Comparison of ENCODE assay signal across 24 cellular contexts in the genomic region with DNA sequence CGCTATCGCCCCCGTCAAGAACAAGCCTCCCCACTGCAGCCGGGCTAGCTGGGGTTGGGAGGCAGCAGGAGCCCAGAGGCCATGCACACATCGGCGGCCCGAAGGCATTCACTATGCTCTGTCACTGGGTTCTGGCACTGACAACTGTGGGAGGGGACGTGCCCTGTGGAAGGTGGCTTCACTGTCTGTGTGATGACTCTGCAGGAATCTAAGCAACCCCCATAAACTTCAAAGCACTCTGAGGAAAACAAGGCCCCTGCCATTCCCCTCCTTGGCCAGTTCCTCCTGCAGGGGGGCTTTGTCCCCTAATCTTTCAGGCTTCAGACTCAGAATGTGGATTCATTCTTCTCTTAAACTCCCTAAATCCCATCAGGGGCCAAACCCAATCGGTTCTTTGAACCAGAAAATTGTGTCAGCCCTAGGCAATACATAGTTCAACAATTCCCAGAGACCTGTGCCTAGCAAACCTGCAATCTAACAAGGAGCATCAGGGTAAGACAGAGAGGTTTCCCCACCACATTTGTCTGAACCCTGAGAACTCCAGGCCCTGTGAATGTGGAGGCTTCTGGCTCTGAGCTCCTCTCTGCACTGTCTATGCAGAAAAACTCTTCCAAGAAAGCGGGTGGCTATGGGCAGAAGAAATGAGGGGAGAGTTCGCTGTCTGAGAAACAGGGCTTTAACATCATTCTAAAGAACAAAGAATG.
DNase-seq lines count a peak whose midpoint lies in the region; ATAC-seq and TF ChIP-seq lines count a peak whose summit lies in the region.
"Had no signal": no experiment of that assay in that cellular context is flagged by ENCODE, and none has a peak within 500 bp of the region (broad histone marks: within the 10 kb centered on the region; RNA-seq: fewer than 3 reads in every experiment).

No MANE protein-coding gene starts in this region.

- TF ChIP-seq EP300 in upper lobe of left lung (IDR thresholded peaks at IDR 0.05): no peak

- peaks cover 6% of the 10 kb centered on the region; the same call in 1 of the 2 replicates for H3K9me3 ChIP-seq in NT2/D1 (ENCODE audit: insufficient read depth, low read length)
- no peaks in the 10 kb centered on the region for H3K9me3 ChIP-seq in upper lobe of left lung
- H3K9me3 ChIP-seq: lower lobe of right lung, SK-N-SH, transverse colon had no signal

- H3K4me3 Mint-ChIP-seq in osteocyte (ENCODE audit: unreplicated experiment): no peak overlapping the region
- no peak overlapping the region for H3K4me3 Mint-ChIP-seq in activated naive CD8-positive, alpha-beta T cell treated with anti-CD3 and anti-CD28 coated beads, Interleukin-2, amount 50 U/mL, for 24 hours
- H3K4me3 Mint-ChIP-seq: activated CD8-positive, alpha-beta T cell treated with anti-CD3 and anti-CD28 coated beads, Interleukin-2, amount 10 ng/mL, durations not matched to agents 7 days and 5 days; B cell; central memory CD8-positive, alpha-beta T cell; T-helper 17 cell had no signal

- no peak for ATAC-seq in upper lobe of left lung (ENCODE audit: low FRiP score in 2 of 2)
- ATAC-seq in activated naive CD8-positive, alpha-beta T cell treated with anti-CD3 and anti-CD28 coated beads, Interleukin-2, amount 50 U/mL, for 24 hours: no peak
- no peak for ATAC-seq in GM18868 (IDR thresholded peaks at IDR 0.05; ENCODE audit: unreplicated experiment)
- ATAC-seq: activated CD8-positive, alpha-beta T cell treated with anti-CD3 and anti-CD28 coated beads, Interleukin-2, amount 10 ng/mL, durations not matched to agents 7 days and 5 days; lower lobe of right lung; T-helper 17 cell had no signal

- TF ChIP-seq CTCF in osteocyte (IDR thresholded peaks at IDR 0.05): no peak
- no peak for TF ChIP-seq CTCF in upper lobe of left lung (IDR thresholded peaks at IDR 0.05)

- DNase-seq in D341Med (ENCODE audit: low spot score) (peak; percentile 4), NT2/D1 (ENCODE audit: low read depth, low spot score) (peak; percentile 59), islet precursor cell (peak; percentile 81), osteocyte (ENCODE audit: extremely low spot score, unreplicated experiment) (peak; percentile 76), upper lobe of left lung (no peak), NCI-H446 (lab: John Stamatoyannopoulos, UW) (no peak)
- DNase-seq in activated naive CD8-positive, alpha-beta T cell treated with anti-CD3 and anti-CD28 coated beads, Interleukin-2, amount 50 U/mL, for 24 hours: no peak
- DNase-seq: activated CD4-positive, alpha-beta T cell treated with anti-CD3 and anti-CD28 coated beads for 1 hour; activated CD8-positive, alpha-beta T cell treated with anti-CD3 and anti-CD28 coated beads, Interleukin-2, amount 10 ng/mL, durations not matched to agents 7 days and 5 days; activated gamma-delta T cell; DMS79 treated with DMSO at 0.1 percent for 48 hours; Karpas-422; kidney; lower lobe of right lung; NCI-H1436; NCI-H2107; NCI-H446 treated with DMSO at 0.1 percent for 48 hours; occipital lobe; SK-N-SH; T-helper 17 cell; transverse colon had no signal

- H3K9me3 Mint-ChIP-seq in osteocyte (ENCODE audit: unreplicated experiment): no peaks in the 10 kb centered on the region
- peaks cover 5% of the 10 kb centered on the region for H3K9me3 Mint-ChIP-seq in activated naive CD8-positive, alpha-beta T cell treated with anti-CD3 and anti-CD28 coated beads, Interleukin-2, amount 50 U/mL, for 24 hours
- H3K9me3 Mint-ChIP-seq: central memory CD8-positive, alpha-beta T cell had no signal

- no peak overlapping the region for H3K27ac ChIP-seq in upper lobe of left lung
- H3K27ac ChIP-seq: lower lobe of right lung, transverse colon had no signal

- H3K4me1 Mint-ChIP-seq in osteocyte (ENCODE audit: unreplicated experiment): no peaks in the 10 kb centered on the region
- peaks cover 7% of the 10 kb centered on the region for H3K4me1 Mint-ChIP-seq in activated naive CD8-positive, alpha-beta T cell treated with anti-CD3 and anti-CD28 coated beads, Interleukin-2, amount 50 U/mL, for 24 hours
- H3K4me1 Mint-ChIP-seq: T-helper 17 cell had no signal

- H3K27me3 ChIP-seq in NT2/D1 (ENCODE audit: insufficient read depth, insufficient read length) (peaks cover 9% of the 10 kb centered on the region), upper lobe of left lung (no peaks in the 10 kb centered on the region)
- H3K27me3 ChIP-seq: transverse colon had no signal

- H3K4me1 ChIP-seq in NT2/D1 (ENCODE audit: insufficient read depth, insufficient read length) (peaks cover 7% of the 10 kb centered on the region), upper lobe of left lung (no peaks in the 10 kb centered on the region)
- H3K4me1 ChIP-seq: lower lobe of right lung, transverse colon had no signal

- H3K36me3 Mint-ChIP-seq in osteocyte (ENCODE audit: unreplicated experiment): no peaks in the 10 kb centered on the region
- peaks cover 1% of the 10 kb centered on the region for H3K36me3 Mint-ChIP-seq in activated naive CD8-positive, alpha-beta T cell treated with anti-CD3 and anti-CD28 coated beads, Interleukin-2, amount 50 U/mL, for 24 hours (ENCODE audit: low read depth)

- TF ChIP-seq POLR2A in upper lobe of left lung (IDR thresholded peaks at IDR 0.05): no peak

- WGBS in upper lobe of left lung, 2 donors: 49 to 61% methylated on average over 11 of the region's 11 CpGs

- H3K36me3 ChIP-seq in NT2/D1 (ENCODE audit: insufficient read depth, insufficient read length, low read length) (no peaks in the 10 kb centered on the region), upper lobe of left lung (no peaks in the 10 kb centered on the region)
- H3K36me3 ChIP-seq: lower lobe of right lung, transverse colon had no signal

- H3K27ac Mint-ChIP-seq in osteocyte (ENCODE audit: unreplicated experiment): no peak overlapping the region
- H3K27ac Mint-ChIP-seq in activated naive CD8-positive, alpha-beta T cell treated with anti-CD3 and anti-CD28 coated beads, Interleukin-2, amount 50 U/mL, for 24 hours: no peak overlapping the region
- H3K27ac Mint-ChIP-seq: activated CD8-positive, alpha-beta T cell treated with anti-CD3 and anti-CD28 coated beads, Interleukin-2, amount 10 ng/mL, durations not matched to agents 7 days and 5 days; B cell; T-helper 17 cell had no signal

- H3K27me3 Mint-ChIP-seq in osteocyte (ENCODE audit: unreplicated experiment): peaks cover 15% of the 10 kb centered on the region
- H3K27me3 Mint-ChIP-seq in activated naive CD8-positive, alpha-beta T cell treated with anti-CD3 and anti-CD28 coated beads, Interleukin-2, amount 50 U/mL, for 24 hours: peaks cover 11% of the 10 kb centered on the region
- H3K27me3 Mint-ChIP-seq: central memory CD8-positive, alpha-beta T cell had no signal

- H3K4me3 ChIP-seq in NT2/D1 (ENCODE audit: insufficient read length, low read depth): no peak overlapping the region
- H3K4me3 ChIP-seq in upper lobe of left lung: no peak overlapping the region
- H3K4me3 ChIP-seq: lower lobe of right lung, transverse colon had no signal

- H3K9ac ChIP-seq in NT2/D1 (ENCODE audit: insufficient read length, low read depth): peak overlapping the region; percentile 15
- H3K9ac ChIP-seq: SK-N-SH had no signal

Comparison
In these comparisons a context has a peak if more than half of its experiments do, and no peak if none do; other contexts are left out.
1. DNase-seq: peak in D341Med (single experiment), NT2/D1 (single experiment), islet precursor cell (single experiment) and osteocyte (single experiment); none in upper lobe of left lung (0 of 2), activated naive CD8-positive, alpha-beta T cell treated with anti-CD3 and anti-CD28 coated beads, Interleukin-2, amount 50 U/mL, for 24 hours (single experiment) and NCI-H446 (0 of 2).